20 cellular contexts compared by ENCODE assay signal in genomic region chr22:19244600-19245352, GRCh38. TPM values are rescaled to one million over a fixed set of nuclear protein-coding genes. Genes with fewer than 3 reads are reported as not detected.
DNase-seq lines count a peak whose midpoint lies in the region; TF ChIP-seq lines count a peak whose summit lies in the region.
"Had no signal": no experiment of that assay in that cellular context is flagged by ENCODE, and none has a peak within 500 bp of the region (broad histone marks: within the 10 kb centered on the region; RNA-seq: fewer than 3 reads in every experiment).

No MANE protein-coding gene starts in this region.

- no peaks in the 10 kb centered on the region for H3K27me3 ChIP-seq in transverse colon
- H3K27me3 ChIP-seq: SJSA1 had no signal

- TF ChIP-seq POLR2A in transverse colon (IDR thresholded peaks at IDR 0.05), result no peak

- H3K9me3 Mint-ChIP-seq in osteocyte (ENCODE audit: unreplicated experiment), result no peaks in the 10 kb centered on the region
- H3K9me3 Mint-ChIP-seq: CD4-positive, alpha-beta T cell had no signal

- H3K4me3 Mint-ChIP-seq in osteocyte (ENCODE audit: unreplicated experiment), result no peak overlapping the region
- H3K4me3 Mint-ChIP-seq: CD4-positive, alpha-beta T cell had no signal

- H3K27me3 Mint-ChIP-seq in osteocyte (ENCODE audit: unreplicated experiment), result no peaks in the 10 kb centered on the region
- H3K27me3 Mint-ChIP-seq: CD4-positive, alpha-beta T cell had no signal

- intact Hi-C loops in transverse colon (cut with DNase I; ENCODE audit: low total_unique reads), result no loop called here

- H3K4me1 ChIP-seq in transverse colon, result no peaks in the 10 kb centered on the region
- H3K4me1 ChIP-seq: A549, Caco-2, SJSA1 had no signal

- DNase-seq in G401 (ENCODE audit: low spot score), result peak; percentile 37
- peak; percentile 84 for DNase-seq in SKM-1 treated with dmso at 0.1 percent for 144 hours (lab: John Stamatoyannopoulos, UW; ENCODE audit: unreplicated experiment)
- peak; percentile 23 for DNase-seq in osteocyte (ENCODE audit: extremely low spot score, unreplicated experiment)
- DNase-seq in transverse colon, result no peak
- DNase-seq in activated CD8-positive, alpha-beta memory T cell treated with anti-CD3 and anti-CD28 coated beads, Interleukin-2, amount 50 U/mL, for 4 hours, result no peak
- DNase-seq in GOT3 (lab: John Stamatoyannopoulos, UW), result no peak
- DNase-seq: Caco-2; CD4-positive, alpha-beta T cell; Karpas-422; NCI-H1105 treated with DMSO at 0.1 percent for 48 hours; NCI-H1694; NCI-H2227 treated with DMSO at 0.1 percent for 48 hours; NCI-H510A treated with DMSO at 0.1 percent for 48 hours; NCI-H774; PC-9; SW 1271 had no signal

- H3K9me3 ChIP-seq in KOPT-K1 (ENCODE audit: insufficient read depth, low read length, poor library complexity, severe bottlenecking), result no peaks in the 10 kb centered on the region
- no peaks in the 10 kb centered on the region for H3K9me3 ChIP-seq in transverse colon
- H3K9me3 ChIP-seq: A549, Caco-2, SJSA1 had no signal

- in situ Hi-C loops in G401 (cut with HindIII; ENCODE audit: low sequenced_read_pairs), result no loop called here
- in situ Hi-C loops in transverse colon (cut with MboI; ENCODE audit: low pct_ligation_motif_present in 1 of 4, low pct_unique_long_range_greater_than_20kb in 1 of 4, low sequenced_read_pairs in 3 of 4), result no loop called here

- WGBS in transverse colon (ENCODE audit: low coverage in 1 of 2), 2 donors, result 85 to 87% methylated on average over 5 to 10 of the region's 10 CpGs

- peaks cover 7% of the 10 kb centered on the region for H3K36me3 Mint-ChIP-seq in osteocyte (ENCODE audit: unreplicated experiment)

- no peak overlapping the region for H3K27ac Mint-ChIP-seq in osteocyte (ENCODE audit: unreplicated experiment)
- H3K27ac Mint-ChIP-seq: CD4-positive, alpha-beta T cell had no signal

- H3K27ac ChIP-seq in KOPT-K1 (ENCODE audit: low read depth, low read length, poor library complexity, severe bottlenecking) (peak overlapping the region; percentile 34), transverse colon (no peak overlapping the region)
- H3K27ac ChIP-seq: A549, PC-9, RWPE1, SJSA1 had no signal

- no peak overlapping the region for H3K4me3 ChIP-seq in transverse colon
- H3K4me3 ChIP-seq: A549, PC-9, SJSA1 had no signal

- TF ChIP-seq CTCF in osteocyte (IDR thresholded peaks at IDR 0.05) (no peak), transverse colon (IDR thresholded peaks at IDR 0.05) (no peak)

- no peaks in the 10 kb centered on the region for H3K4me1 Mint-ChIP-seq in osteocyte (ENCODE audit: unreplicated experiment)

- no peak for TF ChIP-seq EP300 in transverse colon (IDR thresholded peaks at IDR 0.05; ENCODE audit: low read depth)

- no peaks in the 10 kb centered on the region for H3K36me3 ChIP-seq in KOPT-K1 (ENCODE audit: insufficient read depth, low read length)
- no peaks in the 10 kb centered on the region for H3K36me3 ChIP-seq in transverse colon

RNA-seq across cellular contexts. Expression of gene CLTCL1, which starts 46.7 kb away (rescaled TPM):
- 4.9 and 9.4 TPM in 2 replicates for total RNA-seq in G401 (2014; rRNA removed; shearing (Covaris generic))
- total RNA-seq in osteocyte (7.9 and 10.1 TPM in 2 replicates), transverse colon (1 to 10 TPM; 3.8 to 8.6 (median 5.6) TPM)

Comparison
In these comparisons a context has a peak if more than half of its experiments do, and no peak if none do; other contexts are left out.
1. DNase-seq: peak in G401 (single experiment), SKM-1 treated with dmso at 0.1 percent for 144 hours (single experiment) and osteocyte (single experiment); none in transverse colon (single experiment), activated CD8-positive, alpha-beta memory T cell treated with anti-CD3 and anti-CD28 coated beads, Interleukin-2, amount 50 U/mL, for 4 hours (single experiment) and GOT3 (single experiment).